In genomic region chr7:35805876-35806275, GRCh38 we compare ENCODE assay signal across 16 cellular contexts. TPM values are rescaled to one million over a fixed set of nuclear protein-coding genes. Genes with fewer than 3 reads are reported as not detected.
DNase-seq lines count a peak whose midpoint lies in the region; ATAC-seq and TF ChIP-seq lines count a peak whose summit lies in the region.
"Had no signal": no experiment of that assay in that cellular context is flagged by ENCODE, and none has a peak within 500 bp of the region (broad histone marks: within the 10 kb centered on the region; RNA-seq: fewer than 3 reads in every experiment).

No MANE protein-coding gene starts in this region.

- H3K27ac ChIP-seq in CD4-positive, alpha-beta T cell (ENCODE audit: low read depth, low read length), result no peak overlapping the region
- no peak overlapping the region for H3K27ac ChIP-seq in HL-60 (replicated peaks)
- H3K27ac ChIP-seq in brain microvascular endothelial cell, result no peak overlapping the region

- no peaks in the 10 kb centered on the region for H3K27me3 ChIP-seq in CD4-positive, alpha-beta T cell (ENCODE audit: control insufficient read depth, insufficient read depth, low read length)
- no peaks in the 10 kb centered on the region for H3K27me3 ChIP-seq in HL-60 (ENCODE audit: insufficient read depth, poor library complexity, severe bottlenecking)
- no peaks in the 10 kb centered on the region for H3K27me3 ChIP-seq in brain microvascular endothelial cell (replicated peaks)

- H3K4me3 ChIP-seq in HL-60 (replicated peaks; ENCODE audit: insufficient read depth, low read length) (no peak overlapping the region), brain microvascular endothelial cell (ENCODE audit: low read depth, low read length) (no peak overlapping the region)
- H3K4me3 ChIP-seq: mucosa of descending colon had no signal

- no peak for DNase-seq in CD4-positive, alpha-beta T cell
- DNase-seq in HL-60 (ENCODE audit: low read depth in 1 of 2, low spot score in 1 of 2) (peak; percentile 31 to 46), myocyte (ENCODE audit: low read depth) (peak; percentile 6), brain microvascular endothelial cell (no peak), NCI-H774 (lab: John Stamatoyannopoulos, UW) (no peak), EL (no peak)
- no peak for DNase-seq in activated naive CD8-positive, alpha-beta T cell treated with anti-CD3 and anti-CD28 coated beads for 36 hours
- DNase-seq in effector CD8-positive, alpha-beta T cell (lab: John Stamatoyannopoulos, UW), result no peak
- DNase-seq: activated CD4-positive, alpha-beta T cell treated with anti-CD3 and anti-CD28 coated beads, Interleukin-2, amount 10 ng/mL, durations not matched to agents 24 days and 14 days; mucosa of descending colon; NCI-H146; NCI-H524; RPMI8226 had no signal

- no peak for ATAC-seq in CD4-positive, alpha-beta T cell (ENCODE audit: poor library complexity)
- ATAC-seq: HepG2, mucosa of descending colon had no signal

- peak overlapping the region; percentile 19 for H3K27ac Mint-ChIP-seq in CD4-positive, alpha-beta T cell
- peak overlapping the region; percentile 11 for H3K27ac Mint-ChIP-seq in activated naive CD8-positive, alpha-beta T cell treated with anti-CD3 and anti-CD28 coated beads for 36 hours
- H3K27ac Mint-ChIP-seq: progenitor cell of endocrine pancreas, type B pancreatic cell had no signal

- no peaks in the 10 kb centered on the region for H3K36me3 ChIP-seq in brain microvascular endothelial cell (replicated peaks)

- CTCF ChIA-PET in CD4-positive, alpha-beta T cell (lab: Charles Lee), result no interaction called here

- peaks cover 1% of the 10 kb centered on the region for H3K9me3 Mint-ChIP-seq in CD4-positive, alpha-beta T cell
- H3K9me3 Mint-ChIP-seq in activated naive CD8-positive, alpha-beta T cell treated with anti-CD3 and anti-CD28 coated beads for 36 hours, result peaks cover 5% of the 10 kb centered on the region
- H3K9me3 Mint-ChIP-seq: activated CD4-positive, alpha-beta T cell treated with anti-CD3 and anti-CD28 coated beads, Interleukin-2, amount 10 ng/mL, durations not matched to agents 24 days and 14 days had no signal

- peaks cover 43% of the 10 kb centered on the region for H3K36me3 Mint-ChIP-seq in CD4-positive, alpha-beta T cell (ENCODE audit: low read depth)
- peaks cover 56% of the 10 kb centered on the region for H3K36me3 Mint-ChIP-seq in activated naive CD8-positive, alpha-beta T cell treated with anti-CD3 and anti-CD28 coated beads for 36 hours

- no peaks in the 10 kb centered on the region for H3K27me3 Mint-ChIP-seq in CD4-positive, alpha-beta T cell
- H3K27me3 Mint-ChIP-seq in activated naive CD8-positive, alpha-beta T cell treated with anti-CD3 and anti-CD28 coated beads for 36 hours, result no peaks in the 10 kb centered on the region
- H3K27me3 Mint-ChIP-seq: activated CD4-positive, alpha-beta T cell treated with anti-CD3 and anti-CD28 coated beads, Interleukin-2, amount 10 ng/mL, durations not matched to agents 24 days and 14 days; progenitor cell of endocrine pancreas; type B pancreatic cell had no signal

- no peak for TF ChIP-seq CTCF in CD4-positive, alpha-beta T cell (IDR thresholded peaks at IDR 0.05)
- no peak for TF ChIP-seq CTCF in HL-60 (IDR thresholded peaks at IDR 0.05; ENCODE audit: insufficient read depth, low read length)
- no peak for TF ChIP-seq CTCF in brain microvascular endothelial cell (IDR thresholded peaks at IDR 0.05; ENCODE audit: low read depth, low read length, missing control alignments)

- POLR2A ChIA-PET in CD4-positive, alpha-beta T cell (lab: Charles Lee), result interaction anchor here (7.4 kb wide), 1 partner anchor 114 kb away, joined by 175 read pairs; the partner anchor contains the start of gene HERPUD2

- H3K9me3 ChIP-seq in CD4-positive, alpha-beta T cell (ENCODE audit: control insufficient read depth, low read length), result no peaks in the 10 kb centered on the region
- H3K9me3 ChIP-seq: mucosa of descending colon had no signal

- intact Hi-C loops in CD4-positive, alpha-beta T cell (cut with DNase I, micrococcal nuclease), result loop anchor here in 1 of 2 experiments (5.0 to 10.0 kb wide), 2 partner anchors 81 to 771 kb away; partner anchors contain the start of gene DPY19L1

- H3K4me3 Mint-ChIP-seq in CD4-positive, alpha-beta T cell, result peak overlapping the region; percentile 46
- H3K4me3 Mint-ChIP-seq in activated naive CD8-positive, alpha-beta T cell treated with anti-CD3 and anti-CD28 coated beads for 36 hours, result no peak overlapping the region
- H3K4me3 Mint-ChIP-seq: activated CD4-positive, alpha-beta T cell treated with anti-CD3 and anti-CD28 coated beads, Interleukin-2, amount 10 ng/mL, durations not matched to agents 24 days and 14 days had no signal

- in situ Hi-C loops in brain microvascular endothelial cell (cut with HindIII; ENCODE audit: low pct_ligation_motif_present, low sequenced_read_pairs), result no loop called here

- H3K4me1 Mint-ChIP-seq in CD4-positive, alpha-beta T cell (ENCODE audit: low read depth), result peaks cover 86% of the 10 kb centered on the region
- peaks cover 66% of the 10 kb centered on the region for H3K4me1 Mint-ChIP-seq in activated naive CD8-positive, alpha-beta T cell treated with anti-CD3 and anti-CD28 coated beads for 36 hours

RNA-seq across cellular contexts. Expression of gene SEPTIN7, which starts 5.0 kb away (rescaled TPM):
- total RNA-seq in CD4-positive, alpha-beta T cell, result 100 to 1,000 TPM; 185 to 186 TPM
- 100 to 1,000 TPM; 245 to 256 TPM for total RNA-seq in activated naive CD8-positive, alpha-beta T cell treated with anti-CD3 and anti-CD28 coated beads for 36 hours
- total RNA-seq in myocyte, result 345 and 379 TPM in 2 replicates
- polyA plus RNA-seq in myocyte (2012), result 169 TPM

Comparison
In these comparisons a context has a peak if more than half of its experiments do, and no peak if none do; other contexts are left out.
1. DNase-seq: peak in HL-60 (2 of 2) and myocyte (single experiment); none in CD4-positive, alpha-beta T cell (0 of 10), activated naive CD8-positive, alpha-beta T cell treated with anti-CD3 and anti-CD28 coated beads for 36 hours (single experiment), brain microvascular endothelial cell (single experiment), effector CD8-positive, alpha-beta T cell (single experiment), NCI-H774 (single experiment) and EL (single experiment).